Comparison of ENCODE assay signal across 8 cellular contexts in genomic region chr12:122123051-122123760, GRCh38. TPM values are rescaled to one million over a fixed set of nuclear protein-coding genes. Genes with fewer than 3 reads are reported as not detected.
DNase-seq lines count a peak whose midpoint lies in the region; ATAC-seq and TF ChIP-seq lines count a peak whose summit lies in the region.

No MANE protein-coding gene starts in this region.

- no peaks in the 10 kb centered on the region for H3K27me3 Mint-ChIP-seq in activated CD4-positive, alpha-beta T cell treated with anti-CD3 and anti-CD28 coated beads for 36 hours

- H3K4me1 Mint-ChIP-seq in activated CD4-positive, alpha-beta T cell treated with anti-CD3 and anti-CD28 coated beads for 36 hours = peaks cover 34% of the 10 kb centered on the region

- intact Hi-C loops in activated CD4-positive, alpha-beta T cell treated with anti-CD3 and anti-CD28 coated beads for 36 hours (cut with DNase I, micrococcal nuclease) = loop anchor here (1.0 to 2.0 kb wide), 3 partner anchors 44 to 204 kb away; partner anchors contain the start of genes CFAP251 (in 1 of the 2) and MLXIP (in 1 of the 2)
- intact Hi-C loops in right lobe of liver (cut with DNase I) = loop anchor here (5.0 kb wide), 1 partner anchor 66 kb away; no protein-coding TSS in a partner anchor

- H3K27ac ChIP-seq in right lobe of liver = peak overlapping the region; percentile 69 to 91 (median 75)

- no peak for TF ChIP-seq POLR2A in right lobe of liver (IDR thresholded peaks at IDR 0.05)

- TF ChIP-seq CTCF in right lobe of liver (IDR thresholded peaks at IDR 0.05) = peak; percentile 71 to 84 (median 76)

- DNase-seq in NOMO-1 (lab: John Stamatoyannopoulos, UW; ENCODE audit: unreplicated experiment in 2 of 2) (peak; percentile 20 to 23), NOMO-1 treated with dmso at 0.1 percent for 144 hours (lab: John Stamatoyannopoulos, UW; ENCODE audit: unreplicated experiment) (no peak), NCI-H2196 (lab: John Stamatoyannopoulos, UW; ENCODE audit: unreplicated experiment) (peak; percentile 87), cerebellum (ENCODE audit: low spot score) (peak; percentile 70), right lobe of liver (peak in 2 of 3 donors; percentile 62 to 77)
- DNase-seq in activated CD4-positive, alpha-beta T cell treated with anti-CD3 and anti-CD28 coated beads for 36 hours = peak; percentile 84
- peak; percentile 56 to 57 for DNase-seq in stimulated activated CD4-positive, alpha-beta T cell treated with anti-CD3 and anti-CD28 coated beads, Interleukin-4, amount 100 ng/mL, for 48 hours (ENCODE audit: low read depth in 2 of 2)

- H3K27me3 ChIP-seq in right lobe of liver = no peaks in the 10 kb centered on the region

- no peaks in the 10 kb centered on the region for H3K36me3 ChIP-seq in right lobe of liver

- H3K9me3 Mint-ChIP-seq in activated CD4-positive, alpha-beta T cell treated with anti-CD3 and anti-CD28 coated beads for 36 hours (ENCODE audit: low read depth) = no peaks in the 10 kb centered on the region

- peak; percentile 81 for ATAC-seq in activated CD4-positive, alpha-beta T cell treated with anti-CD3 and anti-CD28 coated beads for 36 hours
- ATAC-seq in right lobe of liver = peak; percentile 24 to 42 (median 29)
- ATAC-seq in GM21515 (IDR thresholded peaks at IDR 0.05; ENCODE audit: unreplicated experiment) = no peak

- H3K9me3 ChIP-seq in right lobe of liver = no peaks in the 10 kb centered on the region

- CTCF ChIA-PET in activated CD4-positive, alpha-beta T cell treated with anti-CD3 and anti-CD28 coated beads for 36 hours (lab: Charles Lee) = interaction anchor here (0.6 to 5.5 kb wide), 45 partner anchors 9 to 1549 kb away, joined by 3 to 105 read pairs (median 4); partner anchors contain the start of genes CFAP251, LRRC43 and MLXIP

- WGBS in right lobe of liver (ENCODE audit: insufficient coverage, low coverage, low lambda C conversion rate, missing lambda C conversion rate) = 14% methylated on average over 16 of the region's 22 CpGs

- peak overlapping the region in 1 of 3 donors; percentile 27 for H3K4me3 ChIP-seq in right lobe of liver

- no peak overlapping the region for H3K4me3 Mint-ChIP-seq in activated CD4-positive, alpha-beta T cell treated with anti-CD3 and anti-CD28 coated beads for 36 hours

- H3K27ac Mint-ChIP-seq in activated CD4-positive, alpha-beta T cell treated with anti-CD3 and anti-CD28 coated beads for 36 hours = peak overlapping the region; percentile 85

- POLR2A ChIA-PET in activated CD4-positive, alpha-beta T cell treated with anti-CD3 and anti-CD28 coated beads for 36 hours (lab: Charles Lee) = no interaction called here

- H3K4me1 ChIP-seq in right lobe of liver = peaks cover 3 to 49% (median 22%) of the 10 kb centered on the region in 4 donors

- no peaks in the 10 kb centered on the region for H3K36me3 Mint-ChIP-seq in activated CD4-positive, alpha-beta T cell treated with anti-CD3 and anti-CD28 coated beads for 36 hours (ENCODE audit: low read depth)

RNA-seq across cellular contexts. Expression of gene MLXIP, which starts 44.6 kb away (rescaled TPM):
- 10 to 100 TPM; 17.7 to 26.4 TPM for total RNA-seq in activated CD4-positive, alpha-beta T cell treated with anti-CD3 and anti-CD28 coated beads for 36 hours
- 18.9 TPM for total RNA-seq in cerebellum
- total RNA-seq in right lobe of liver = 10 to 100 TPM; 13.9 to 45.9 (median 16.6) TPM

RNA-seq across cellular contexts. Expression of gene IL31, which starts 50.8 kb away (rescaled TPM):
- 1 to 10 TPM; 2.1 to 4.0 TPM for total RNA-seq in activated CD4-positive, alpha-beta T cell treated with anti-CD3 and anti-CD28 coated beads for 36 hours
- total RNA-seq in cerebellum (not detected), right lobe of liver (not detected)

RNA-seq across cellular contexts. Expression of gene LRRC43, which starts 59.7 kb away (rescaled TPM):
- total RNA-seq in activated CD4-positive, alpha-beta T cell treated with anti-CD3 and anti-CD28 coated beads for 36 hours = under 1 TPM in 1 of 2 experiments, not detected in 1; 0.37 TPM
- 1.9 TPM for total RNA-seq in cerebellum
- total RNA-seq in right lobe of liver = under 1 TPM in 3 of 6 experiments, not detected in 3; 0.26 to 0.37 (median 0.31) TPM
